In the genomic region with DNA sequence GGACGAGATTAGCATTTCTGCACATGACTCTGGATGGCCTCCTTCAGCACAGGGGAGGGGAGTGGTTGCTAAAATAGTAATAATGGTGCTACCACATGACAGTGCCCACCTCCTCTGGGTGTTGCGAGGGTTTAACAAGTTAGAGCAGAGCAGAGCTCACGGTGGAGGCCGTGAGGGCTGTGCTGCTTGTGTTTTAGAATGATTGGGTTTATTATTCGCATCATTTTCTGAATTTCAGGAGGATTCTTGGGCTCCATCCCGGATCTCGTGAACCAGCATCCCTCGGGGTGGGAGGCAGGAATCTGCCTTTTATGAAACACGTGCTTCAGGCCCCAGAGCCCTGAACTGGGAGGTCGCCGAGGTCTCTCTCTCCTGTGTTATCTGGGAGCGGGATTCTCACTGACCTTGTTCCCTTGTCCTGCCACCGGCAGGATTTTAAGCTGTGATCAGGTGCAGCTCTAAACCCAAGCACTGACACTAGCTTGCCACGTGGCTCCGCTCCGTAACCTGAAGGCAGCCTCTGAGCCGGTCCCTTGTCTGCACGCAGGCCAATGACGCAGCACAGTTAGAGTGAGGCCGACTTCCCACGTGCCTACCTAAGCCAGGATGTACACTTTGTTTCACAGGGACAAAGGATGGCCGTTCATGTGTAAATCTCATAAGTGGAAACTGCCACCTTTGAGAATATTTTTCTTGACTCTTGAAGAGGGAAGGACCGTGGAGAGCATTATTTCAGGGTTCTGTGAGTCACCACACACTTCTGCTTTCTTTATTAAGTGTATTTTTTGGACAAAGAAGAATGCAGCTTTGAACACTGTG, we compare ENCODE assay signal across 9 cellular contexts.
DNase-seq lines count a peak whose midpoint lies in the region; ATAC-seq, FAIRE-seq and TF ChIP-seq lines count a peak whose summit lies in the region.
"Had no signal": no experiment of that assay in that cellular context is flagged by ENCODE, and none has a peak within 500 bp of the region (broad histone marks: within the 10 kb centered on the region; RNA-seq: fewer than 3 reads in every experiment).

No MANE protein-coding gene starts in this region.

- no peak overlapping the region for H3K4me2 ChIP-seq in GM12878 (ENCODE audit: control insufficient read depth, insufficient read depth)

- no peak overlapping the region for H3K4me3 Mint-ChIP-seq in CD8-positive, alpha-beta T cell
- H3K4me3 Mint-ChIP-seq in endothelial cell (ENCODE audit: unreplicated experiment) (no peak overlapping the region), T-helper 17 cell (no peak overlapping the region)
- H3K4me3 Mint-ChIP-seq: brain had no signal

- no peak for TF ChIP-seq EP300 in GM12878 (IDR thresholded peaks at IDR 0.05; ENCODE audit: borderline replicate concordance in 1 of 2, control insufficient read depth in 1 of 2, low read depth in 2 of 2, low read length in 2 of 2)

- no peaks in the 10 kb centered on the region for H3K36me3 Mint-ChIP-seq in CD8-positive, alpha-beta T cell
- peaks cover 4% of the 10 kb centered on the region for H3K36me3 Mint-ChIP-seq in endothelial cell (ENCODE audit: low read depth, unreplicated experiment)
- H3K36me3 Mint-ChIP-seq in T-helper 17 cell (ENCODE audit: low read depth): no peaks in the 10 kb centered on the region
- H3K36me3 Mint-ChIP-seq: brain had no signal

- H3K4me1 ChIP-seq in CD8-positive, alpha-beta T cell (ENCODE audit: insufficient read depth, low read length): peaks cover 33% of the 10 kb centered on the region
- peaks cover 46% of the 10 kb centered on the region for H3K4me1 ChIP-seq in GM12878 (ENCODE audit: control insufficient read depth, insufficient read depth, low read length)

- intact Hi-C loops in CD8-positive, alpha-beta T cell (cut with DNase I, micrococcal nuclease): no loop called here
- intact Hi-C loops in GM12878 (cut with micrococcal nuclease; ENCODE audit: unreplicated experiment): loop anchor here (5.0 kb wide), 2 partner anchors 228 to 243 kb away; no protein-coding TSS in a partner anchor

- H3K36me3 ChIP-seq in CD8-positive, alpha-beta T cell (ENCODE audit: insufficient read depth, low read length): no peaks in the 10 kb centered on the region
- H3K36me3 ChIP-seq in GM12878 (ENCODE audit: control insufficient read depth in 2 of 2, insufficient read depth in 2 of 2, low read length in 1 of 2): no peaks in the 10 kb centered on the region

- H3K27me3 Mint-ChIP-seq in CD8-positive, alpha-beta T cell (ENCODE audit: low read depth): no peaks in the 10 kb centered on the region
- H3K27me3 Mint-ChIP-seq in endothelial cell (ENCODE audit: unreplicated experiment) (no peaks in the 10 kb centered on the region), T-helper 17 cell (peaks cover 20% of the 10 kb centered on the region)

- 31% methylated on average over 23 of the region's 23 CpGs for WGBS in GM12878 (ENCODE audit: insufficient coverage, insufficient replicate concordance, low lambda C conversion rate, missing lambda C conversion rate)

- no peak overlapping the region for H3K27ac ChIP-seq in CD8-positive, alpha-beta T cell (ENCODE audit: low read depth, low read length)
- 0 out of 2 replicates have a peak overlapping the region, but pooled peaks have one; percentile 22 for H3K27ac ChIP-seq in GM12878 (ENCODE audit: control insufficient read depth, insufficient read depth)

- no peak overlapping the region; the same call in 1 of the 2 replicates for H2AFZ ChIP-seq in GM12878 (ENCODE audit: control insufficient read depth, low read depth, low read length)

- TF ChIP-seq CTCF in CD8-positive, alpha-beta T cell (IDR thresholded peaks at IDR 0.05): no peak
- no peak for TF ChIP-seq CTCF in GM12878 (IDR thresholded peaks at IDR 0.05 in 2 of 3, conservative IDR thresholded peaks at IDR 0.05 in 1 of 3; ENCODE audit: control insufficient read depth in 2 of 3, extremely low read depth in 1 of 3, insufficient read depth in 1 of 3, low read depth in 3 of 3, low read length in 3 of 3)
- no peak for TF ChIP-seq CTCF in endothelial cell (IDR thresholded peaks at IDR 0.05; ENCODE audit: unreplicated experiment)

- no peak for TF ChIP-seq POLR2A in GM12878 (IDR thresholded peaks at IDR 0.05; ENCODE audit: low read depth, low read length)

- RAD21 ChIA-PET in GM12878 (lab: Charles Lee; ENCODE audit: unreplicated experiment): interaction anchor here (1.3 kb wide), 1 partner anchor 9 kb away, joined by 3 read pairs; no protein-coding TSS in a partner anchor

- BruUV-seq in GM12878 (replicated peaks; lab: Mats Ljungman, UMichigan): no TSS peak

- H3K9me3 ChIP-seq in CD8-positive, alpha-beta T cell (ENCODE audit: low read length): no peaks in the 10 kb centered on the region
- H3K9me3 ChIP-seq in GM12878 (replicated peaks; ENCODE audit: control insufficient read depth, insufficient read depth, low read length) (peaks cover 9% of the 10 kb centered on the region), T-helper 17 cell (ENCODE audit: control insufficient read depth, low read length, poor library complexity, severe bottlenecking) (no peaks in the 10 kb centered on the region)

- no peak overlapping the region for H3K4me3 ChIP-seq in CD8-positive, alpha-beta T cell (ENCODE audit: low read depth, low read length)
- H3K4me3 ChIP-seq in GM12878: no peak overlapping the region

- H3K79me2 ChIP-seq in GM12878 (ENCODE audit: control insufficient read depth, insufficient read depth, low read length): no peaks in the 10 kb centered on the region

- SMC1A ChIA-PET in GM12878 (lab: Charles Lee; ENCODE audit: uncharacterized antibody, unreplicated experiment): interaction anchor here (0.9 to 3.0 kb wide), 7 partner anchors 11 to 182 kb away, joined by 3 to 9 read pairs (median 4); no protein-coding TSS in a partner anchor

- FAIRE-seq in GM12878 (lab: Jason Lieb, UNC): peak; percentile 78

- no peak for ATAC-seq in CD8-positive, alpha-beta T cell
- ATAC-seq in GM19438 (IDR thresholded peaks at IDR 0.05; ENCODE audit: low read depth, unreplicated experiment) (peak; percentile 58), HG03442 (IDR thresholded peaks at IDR 0.05; ENCODE audit: unreplicated experiment) (peak; percentile 54), GM12878 (peak; percentile 79), T-helper 17 cell (no peak), HG02763 (IDR thresholded peaks at IDR 0.05; ENCODE audit: unreplicated experiment) (no peak)

- H4K20me1 ChIP-seq in GM12878 (ENCODE audit: control insufficient read depth, insufficient read depth): no peaks in the 10 kb centered on the region

- in situ Hi-C loops in GM12878 (cut with MboI): loop anchor here (25.0 kb wide), 1 partner anchor 338 kb away; no protein-coding TSS in a partner anchor

- TF ChIP-seq RAD21 in GM12878 (IDR thresholded peaks at IDR 0.05; ENCODE audit: insufficient read depth, low read depth, low read length): no peak

- H3K27ac Mint-ChIP-seq in CD8-positive, alpha-beta T cell: peak overlapping the region; percentile 37
- H3K27ac Mint-ChIP-seq in endothelial cell (ENCODE audit: unreplicated experiment) (no peak overlapping the region), T-helper 17 cell (no peak overlapping the region)

- CTCF ChIA-PET in CD8-positive, alpha-beta T cell (lab: Charles Lee): interaction anchor here (0.9 to 2.5 kb wide), 3 partner anchors 16 to 63 kb away, joined by 5 to 7 read pairs (median 7); no protein-coding TSS in a partner anchor
- CTCF ChIA-PET in GM12878 (lab: Yijun Ruan, JAX): interaction anchor here (0.6 to 3.3 kb wide), 4 partner anchors 13 to 345 kb away, joined by 3 to 11 read pairs (median 7); no protein-coding TSS in a partner anchor

- no peak overlapping the region for H3K9ac ChIP-seq in GM12878 (ENCODE audit: control insufficient read depth, insufficient read depth, low read length)

- H3K9me3 Mint-ChIP-seq in CD8-positive, alpha-beta T cell: peaks cover 4% of the 10 kb centered on the region
- H3K9me3 Mint-ChIP-seq in endothelial cell (ENCODE audit: unreplicated experiment): no peaks in the 10 kb centered on the region

- DNase-seq in CD8-positive, alpha-beta T cell: no peak
- peak; percentile 75 for DNase-seq in GM12878 (ENCODE audit: low read depth, low spot score)
- no peak for DNase-seq in NCI-H526 (lab: John Stamatoyannopoulos, UW)
- DNase-seq in endothelial cell (ENCODE audit: low spot score): no peak
- DNase-seq in T-helper 17 cell: no peak

- POLR2A ChIA-PET in CD8-positive, alpha-beta T cell (lab: Charles Lee): interaction anchor here (1.4 kb wide), 1 partner anchor 16 kb away, joined by 5 read pairs; no protein-coding TSS in a partner anchor
- POLR2A ChIA-PET in GM12878 (lab: Charles Lee): interaction anchor here (1.1 kb wide), 1 partner anchor 156 kb away, joined by 3 read pairs; no protein-coding TSS in a partner anchor

- H3K4me1 Mint-ChIP-seq in CD8-positive, alpha-beta T cell (ENCODE audit: low read depth): peaks cover 30% of the 10 kb centered on the region
- H3K4me1 Mint-ChIP-seq in endothelial cell (ENCODE audit: unreplicated experiment): peaks cover 9% of the 10 kb centered on the region
- no peaks in the 10 kb centered on the region for H3K4me1 Mint-ChIP-seq in T-helper 17 cell

- H3K27me3 ChIP-seq in CD8-positive, alpha-beta T cell (ENCODE audit: insufficient read depth, low read length): no peaks in the 10 kb centered on the region
- H3K27me3 ChIP-seq in GM12878 (replicated peaks in 1 of 2; ENCODE audit: control insufficient read depth in 2 of 2, insufficient read depth in 2 of 2, low read length in 1 of 2): no peaks in the 10 kb centered on the region

TF ChIP-seq in GM12878, 131 proteins besides CTCF, POLR2A, EP300 and RAD21 (continues in another document):
- TF ChIP-seq IKZF2 (IDR thresholded peaks at IDR 0.05): peak; percentile 57 to 64; a peak in 3 of 4 replicates
- TF ChIP-seq FOS (IDR thresholded peaks at IDR 0.05; ENCODE audit: borderline replicate concordance, extremely low read depth, insufficient read length): no peak
- TF ChIP-seq, protein P1, sequence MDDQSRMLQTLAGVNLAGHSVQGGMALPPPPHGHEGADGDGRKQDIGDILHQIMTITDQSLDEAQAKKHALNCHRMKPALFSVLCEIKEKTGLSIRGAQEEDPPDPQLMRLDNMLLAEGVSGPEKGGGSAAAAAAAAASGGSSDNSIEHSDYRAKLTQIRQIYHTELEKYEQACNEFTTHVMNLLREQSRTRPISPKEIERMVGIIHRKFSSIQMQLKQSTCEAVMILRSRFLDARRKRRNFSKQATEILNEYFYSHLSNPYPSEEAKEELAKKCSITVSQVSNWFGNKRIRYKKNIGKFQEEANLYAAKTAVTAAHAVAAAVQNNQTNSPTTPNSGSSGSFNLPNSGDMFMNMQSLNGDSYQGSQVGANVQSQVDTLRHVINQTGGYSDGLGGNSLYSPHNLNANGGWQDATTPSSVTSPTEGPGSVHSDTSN (IDR thresholded peaks at IDR 0.05; ENCODE audit: insufficient replicate concordance, low read depth, low read length): no peak
- TF ChIP-seq BHLHE40 (IDR thresholded peaks at IDR 0.05; ENCODE audit: borderline replicate concordance in 1 of 2, low read depth in 2 of 2, low read length in 1 of 2): peak; percentile 75 to 76

Comparison
In these comparisons a context has a peak if more than half of its experiments do, and no peak if none do; other contexts are left out.
1. ATAC-seq: peak in GM19438 (single experiment), HG03442 (single experiment) and GM12878 (single experiment); none in CD8-positive, alpha-beta T cell (single experiment), T-helper 17 cell (single experiment) and HG02763 (single experiment).